In the genomic region with DNA sequence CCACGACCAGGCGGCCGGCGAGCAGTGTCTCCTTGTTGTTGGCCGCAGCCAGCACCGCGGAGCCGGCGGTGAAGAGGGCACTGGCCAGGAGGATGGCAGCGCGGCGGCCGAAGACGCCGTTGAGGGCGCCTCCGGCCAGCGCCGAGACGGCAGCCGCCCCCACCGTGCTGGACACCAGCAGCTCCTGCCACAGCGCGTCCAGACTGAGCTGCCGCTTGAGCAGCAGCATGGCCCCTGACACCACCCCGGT, we compare ENCODE assay signal across 8 cellular contexts. TPM values are rescaled to one million over a fixed set of nuclear protein-coding genes. Genes with fewer than 3 reads are reported as not detected.
A peak's percentile ranks its signal among the peaks of the same experiment; 100 is the strongest.
DNase-seq lines count a peak whose midpoint lies in the region; ATAC-seq and TF ChIP-seq lines count a peak whose summit lies in the region.

No MANE protein-coding gene starts in this region.

- peak; percentile 48 for ATAC-seq in HG02678 (IDR thresholded peaks at IDR 0.05; ENCODE audit: unreplicated experiment)

- H3K9me3 ChIP-seq in osteoblast (ENCODE audit: low read depth, low read length), result no peaks in the 10 kb centered on the region

- peaks cover 7% of the 10 kb centered on the region for H3K79me2 ChIP-seq in osteoblast (ENCODE audit: insufficient read depth, low read length)

- in situ Hi-C loops in SK-MEL-5 (cut with HindIII; ENCODE audit: low pct_unique_long_range_greater_than_20kb, low sequenced_read_pairs), result loop anchor here (25.0 kb wide), 1 partner anchor 93 kb away; no protein-coding TSS in a partner anchor

- H3K36me3 ChIP-seq in GM06990 (ENCODE audit: control insufficient read depth, insufficient read depth, low read length), result no peaks in the 10 kb centered on the region
- no peaks in the 10 kb centered on the region for H3K36me3 ChIP-seq in osteoblast (ENCODE audit: insufficient read depth, low read length)

- DNase-seq in GM06990 (ENCODE audit: extremely low read depth, insufficient read length) (no peak), SK-MEL-5 (ENCODE audit: low read depth, low spot score) (peak; percentile 34), fibroblast of mammary gland (ENCODE audit: low read depth) (peak; percentile 33), osteoblast (ENCODE audit: insufficient read length, low spot score, missing footprints) (peak; percentile 95), SW480 (ENCODE audit: low spot score) (no peak), NCI-H2196 (lab: John Stamatoyannopoulos, UW; ENCODE audit: unreplicated experiment) (no peak), COLO829 (ENCODE audit: low spot score) (no peak)

- H3K4me3 ChIP-seq in GM06990 (replicated peaks; ENCODE audit: low read depth, low read length) (peak overlapping the region; percentile 81), fibroblast of mammary gland (ENCODE audit: control insufficient read depth, low read depth, low read length) (peak overlapping the region; percentile 67), osteoblast (ENCODE audit: insufficient read depth, low read length) (peak overlapping the region; percentile 87)

- H3K27me3 ChIP-seq in GM06990 (replicated peaks; ENCODE audit: control insufficient read depth, insufficient read depth, low read length) (no peaks in the 10 kb centered on the region), osteoblast (ENCODE audit: insufficient read depth, low read length) (peaks cover 7% of the 10 kb centered on the region)

- peak overlapping the region; percentile 23 for H3K27ac ChIP-seq in osteoblast (ENCODE audit: low read depth, low read length)

- peaks cover 18% of the 10 kb centered on the region for H3K4me1 ChIP-seq in osteoblast (ENCODE audit: insufficient read depth, low read length)

- peak overlapping the region; percentile 87 for H2AFZ ChIP-seq in osteoblast (ENCODE audit: low read length)

- no peak for TF ChIP-seq CTCF in GM06990 (IDR thresholded peaks at IDR 0.05; ENCODE audit: insufficient read depth, low read length, poor library complexity, severe bottlenecking)
- TF ChIP-seq CTCF in fibroblast of mammary gland (conservative IDR thresholded peaks at IDR 0.05; ENCODE audit: control insufficient read depth, insufficient read depth, low read depth, low read length), result no peak
- no peak for TF ChIP-seq CTCF in osteoblast (IDR thresholded peaks at IDR 0.05; ENCODE audit: extremely low read depth, low read depth, low read length)

- peak overlapping the region; percentile 78 for H3K4me2 ChIP-seq in osteoblast (ENCODE audit: insufficient read depth, low read length)

- no peaks in the 10 kb centered on the region for H4K20me1 ChIP-seq in osteoblast (ENCODE audit: insufficient read depth, low read length)

RNA-seq across cellular contexts. Expression of a gene that starts 0.7 kb away (rescaled TPM):
- total RNA-seq in SK-MEL-5 (2014; rRNA removed; shearing (Covaris generic)), result 51.8 and 53.6 TPM in 2 replicates
- polyA plus RNA-seq in SK-MEL-5 (2015; cell fraction: cytosol; rRNA removed), result 14.8 and 23.8 TPM in 2 replicates
- polyA plus RNA-seq in SK-MEL-5 (2015; cell fraction: nucleus; rRNA removed), result 27.3 and 31.9 TPM in 2 replicates
- total RNA-seq in osteoblast, result 12.3 and 13.8 TPM in 2 replicates

Comparison
In these comparisons a context has a peak if more than half of its experiments do, and no peak if none do; other contexts are left out.
1. DNase-seq: peak in SK-MEL-5 (single experiment), fibroblast of mammary gland (single experiment) and osteoblast (single experiment); none in GM06990 (single experiment), SW480 (single experiment), NCI-H2196 (single experiment) and COLO829 (single experiment).
2. Peak in every context shown above with its lines, with median percentiles within 50 percentile points of each other: H3K4me3 ChIP-seq.